5 cellular contexts compared by ENCODE assay signal in the genomic region with DNA sequence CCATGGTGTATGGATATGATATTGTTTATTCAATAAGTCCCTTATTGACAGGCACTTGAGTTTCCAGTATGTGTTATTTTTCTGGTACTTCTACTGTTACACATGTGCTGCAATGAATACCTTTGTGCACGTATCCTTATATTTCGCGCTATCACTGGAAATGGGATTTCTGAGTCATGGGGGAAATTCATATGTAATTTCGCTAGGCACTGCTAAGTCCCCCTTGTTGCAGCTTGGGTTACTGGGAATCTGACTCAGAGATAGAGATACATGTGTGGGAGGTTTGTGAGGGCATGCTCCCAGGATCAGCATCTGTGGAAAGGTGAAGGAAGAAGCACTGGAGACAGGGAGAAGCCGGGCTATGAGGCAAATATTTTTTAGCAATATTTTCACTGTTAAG. TPM values are rescaled to one million over a fixed set of nuclear protein-coding genes. Genes with fewer than 3 reads are reported as not detected.
"Had no signal": no experiment of that assay in that cellular context is flagged by ENCODE, and none has a peak within 500 bp of the region (broad histone marks: within the 10 kb centered on the region; RNA-seq: fewer than 3 reads in every experiment).

No MANE protein-coding gene starts in this region.

RNA-seq across cellular contexts. Expression of a gene that starts 59.1 kb away (rescaled TPM):
- total RNA-seq: NCI-H460, OCI-LY7, Right ventricle myocardium inferior, SJCRH30, SK-MEL-5 had no signal
